In genomic region chr17:7613769-7614421, GRCh38 we compare ENCODE assay signal across 8 cellular contexts. TPM values are rescaled to one million over a fixed set of nuclear protein-coding genes. Genes with fewer than 3 reads are reported as not detected.
DNase-seq lines count a peak whose midpoint lies in the region; ATAC-seq and TF ChIP-seq lines count a peak whose summit lies in the region.

No MANE protein-coding gene starts in this region.

- no peaks in the 10 kb centered on the region for H3K36me3 ChIP-seq in OCI-LY3 (replicated peaks; ENCODE audit: low read depth, low read length)

- no peaks in the 10 kb centered on the region for H3K9me3 Mint-ChIP-seq in natural killer cell treated with Interleukin-12 subunit alpha and Interleukin-12 subunit beta and Interleukin-15 and Interleukin-18, amount 100 ng/mL, for 72 hours

- peaks cover 6% of the 10 kb centered on the region; the same call in 1 of the 2 replicates for H4K20me1 ChIP-seq in OCI-LY3 (ENCODE audit: insufficient read depth, low read length)

- peak overlapping the region; percentile 95 for H3K4me3 Mint-ChIP-seq in natural killer cell treated with Interleukin-12 subunit alpha and Interleukin-12 subunit beta and Interleukin-15 and Interleukin-18, amount 100 ng/mL, for 72 hours

- H3K4me3 ChIP-seq in OCI-LY3 (ENCODE audit: low read length) = peak overlapping the region; percentile 92
- H3K4me3 ChIP-seq in dorsolateral prefrontal cortex = peak overlapping the region; percentile 60 to 97 (median 91)

- peak overlapping the region; percentile 89 to 92 for H3K27ac Mint-ChIP-seq in natural killer cell treated with Interleukin-12 subunit alpha and Interleukin-12 subunit beta and Interleukin-15 and Interleukin-18, amount 100 ng/mL, for 72 hours

- peak overlapping the region; percentile 80 for H3K9ac ChIP-seq in OCI-LY3 (ENCODE audit: low read length)

- TF ChIP-seq CTCF in GM13977 (IDR thresholded peaks at IDR 0.05; ENCODE audit: extremely low read depth, insufficient read depth, missing control alignments) (peak; percentile 20), OCI-LY3 (IDR thresholded peaks at IDR 0.05; ENCODE audit: low read depth, low read length) (no peak), dorsolateral prefrontal cortex (IDR thresholded peaks at IDR 0.05 in 54 of 56, conservative IDR thresholded peaks at IDR 0.05 in 2 of 56; ENCODE audit: low read depth in 1 of 56, partially characterized antibody in 56 of 56) (no peak)

- H3K79me2 ChIP-seq in OCI-LY3 (ENCODE audit: low read length) = peaks cover 35% of the 10 kb centered on the region

- peaks cover 11% of the 10 kb centered on the region for H3K4me1 ChIP-seq in OCI-LY3 (ENCODE audit: low read length)

- H3K36me3 Mint-ChIP-seq in natural killer cell treated with Interleukin-12 subunit alpha and Interleukin-12 subunit beta and Interleukin-15 and Interleukin-18, amount 100 ng/mL, for 72 hours = peaks cover 4% of the 10 kb centered on the region

- H3K27me3 ChIP-seq in OCI-LY3 (ENCODE audit: low read depth, low read length) = no peaks in the 10 kb centered on the region
- H3K27me3 ChIP-seq in dorsolateral prefrontal cortex = no peaks in the 10 kb centered on the region

- H2AFZ ChIP-seq in OCI-LY3 (ENCODE audit: low read depth, low read length) = no peak overlapping the region

- no peak for ATAC-seq in natural killer cell treated with Interleukin-12 subunit alpha and Interleukin-12 subunit beta and Interleukin-15 and Interleukin-18, amount 100 ng/mL, for 72 hours
- ATAC-seq in GM18861 (IDR thresholded peaks at IDR 0.05; ENCODE audit: unreplicated experiment) (no peak), esophagus mucosa (no peak)

- H3K27me3 Mint-ChIP-seq in natural killer cell treated with Interleukin-12 subunit alpha and Interleukin-12 subunit beta and Interleukin-15 and Interleukin-18, amount 100 ng/mL, for 72 hours = no peaks in the 10 kb centered on the region

- DNase-seq in GM13977 (ENCODE audit: low spot score) (no peak), dorsolateral prefrontal cortex (no peak), dedifferentiated amniotic fluid mesenchymal stem cell (ENCODE audit: extremely low spot score) (no peak), NCI-H748 (lab: John Stamatoyannopoulos, UW; ENCODE audit: unreplicated experiment) (no peak)
- DNase-seq in natural killer cell treated with Interleukin-12 subunit alpha and Interleukin-12 subunit beta and Interleukin-15 and Interleukin-18, amount 100 ng/mL, for 72 hours (ENCODE audit: low spot score) = no peak

- peaks cover 29 to 35% of the 10 kb centered on the region in 2 donors for H3K4me1 Mint-ChIP-seq in natural killer cell treated with Interleukin-12 subunit alpha and Interleukin-12 subunit beta and Interleukin-15 and Interleukin-18, amount 100 ng/mL, for 72 hours (ENCODE audit: low read depth in 2 of 2)

- H3K9me3 ChIP-seq in OCI-LY3 (ENCODE audit: insufficient read depth, low read length) = no peaks in the 10 kb centered on the region

- peak overlapping the region; percentile 42 for H3K27ac ChIP-seq in OCI-LY3 (ENCODE audit: low read length)
- H3K27ac ChIP-seq in dorsolateral prefrontal cortex = peak overlapping the region in 57 of 59 donors; percentile 35 to 98 (median 91)

- peak overlapping the region; percentile 97 for H3K4me2 ChIP-seq in OCI-LY3 (ENCODE audit: low read length)

- in situ Hi-C loops in GM13977 (cut with MboI; ENCODE audit: low pct_unique_long_range_greater_than_20kb, low sequenced_read_pairs, unreplicated experiment) = no loop called here

- intact Hi-C loops in dorsolateral prefrontal cortex (cut with DNase I) = loop anchor here in 1 of 2 donors (2.0 kb wide), 1 partner anchor 25 kb away; no protein-coding TSS in a partner anchor

RNA-seq across cellular contexts. Expression of gene FXR2, which starts 0.8 kb away (rescaled TPM):
- total RNA-seq in dorsolateral prefrontal cortex (100 to 1,000 TPM in 1 of 120 experiments, 10 to 100 TPM in 119; 53.1 to 114 (median 73.7) TPM), esophagus mucosa (17.0 TPM)
- total RNA-seq in natural killer cell treated with Interleukin-12 subunit alpha and Interleukin-12 subunit beta and Interleukin-15 and Interleukin-18, amount 100 ng/mL, for 72 hours = 10 to 100 TPM; 42.7 to 56.6 TPM

RNA-seq across cellular contexts. Expression of gene SAT2, which starts 13.7 kb away (rescaled TPM):
- 100 to 1,000 TPM in 60 of 120 experiments, 10 to 100 TPM in 60; 72.5 to 143 (median 99.8) TPM for total RNA-seq in dorsolateral prefrontal cortex
- 10 to 100 TPM; 32.8 to 41.1 TPM for total RNA-seq in natural killer cell treated with Interleukin-12 subunit alpha and Interleukin-12 subunit beta and Interleukin-15 and Interleukin-18, amount 100 ng/mL, for 72 hours
- total RNA-seq in esophagus mucosa = 35.7 TPM

RNA-seq across cellular contexts. Expression of gene SHBG, which starts 16.0 kb away (rescaled TPM):
- total RNA-seq in dorsolateral prefrontal cortex = 1 to 10 TPM in 88 of 120 experiments, under 1 TPM in 20, not detected in 12; 0.47 to 5.3 (median 1.5) TPM
- not detected for total RNA-seq in natural killer cell treated with Interleukin-12 subunit alpha and Interleukin-12 subunit beta and Interleukin-15 and Interleukin-18, amount 100 ng/mL, for 72 hours
- 0.48 TPM for total RNA-seq in esophagus mucosa

RNA-seq across cellular contexts. Expression of gene SOX15, which starts 24.0 kb away (rescaled TPM):
- total RNA-seq in dorsolateral prefrontal cortex (10 to 100 TPM in 27 of 120 experiments, 1 to 10 TPM in 93; 3.6 to 16.6 (median 8.0) TPM), esophagus mucosa (74.0 TPM)
- under 1 TPM in 1 of 2 donors, not detected in 1; 0.26 TPM for total RNA-seq in natural killer cell treated with Interleukin-12 subunit alpha and Interleukin-12 subunit beta and Interleukin-15 and Interleukin-18, amount 100 ng/mL, for 72 hours

RNA-seq across cellular contexts. Expression of gene MPDU1, which starts 30.2 kb away (rescaled TPM):
- total RNA-seq in dorsolateral prefrontal cortex = 10 to 100 TPM; 25.1 to 53.7 (median 34.4) TPM
- total RNA-seq in natural killer cell treated with Interleukin-12 subunit alpha and Interleukin-12 subunit beta and Interleukin-15 and Interleukin-18, amount 100 ng/mL, for 72 hours = 10 to 100 TPM; 82.7 to 95.5 TPM
- 36.7 TPM for total RNA-seq in esophagus mucosa
